In genomic region chr10:24953350-24954074, GRCh38 we compare ENCODE assay signal across 8 cellular contexts. TPM values are rescaled to one million over a fixed set of nuclear protein-coding genes. Genes with fewer than 3 reads are reported as not detected.
DNase-seq lines count a peak whose midpoint lies in the region; ATAC-seq and TF ChIP-seq lines count a peak whose summit lies in the region.

No MANE protein-coding gene starts in this region.

- H3K36me3 Mint-ChIP-seq in WTC11 = no peaks in the 10 kb centered on the region

- no peaks in the 10 kb centered on the region for H3K9me3 Mint-ChIP-seq in WTC11

- peak overlapping the region; percentile 84 for H3K27ac Mint-ChIP-seq in WTC11

- no peak for TF ChIP-seq EP300 in sigmoid colon (IDR thresholded peaks at IDR 0.05)

- TF ChIP-seq CTCF in WTC11 (IDR thresholded peaks at IDR 0.05) (no peak), foreskin keratinocyte (conservative IDR thresholded peaks at IDR 0.05) (no peak), sigmoid colon (IDR thresholded peaks at IDR 0.05) (no peak)

- peak overlapping the region; percentile 50 to 78 (median 73) for H3K4me3 ChIP-seq in sigmoid colon

- WGBS in sigmoid colon, 2 donors = 59 to 75% methylated on average over 17 of the region's 17 CpGs

- H3K4me3 Mint-ChIP-seq in WTC11 = peak overlapping the region; percentile 75

- DNase-seq in GM03348 (ENCODE audit: low spot score) (peak; percentile 63), WTC11 (ENCODE audit: low spot score) (no peak), foreskin keratinocyte (peak in 1 of 2 donors; percentile 64), sigmoid colon (no peak), NCI-H345 treated with DMSO at 0.1 percent for 48 hours (lab: John Stamatoyannopoulos, UW; ENCODE audit: unreplicated experiment) (no peak)
- no peak for DNase-seq in stimulated activated CD4-positive, alpha-beta T cell treated with anti-CD3 and anti-CD28 coated beads, Interleukin-12 subunit alpha, Interleukin-12 subunit beta, amount 100 ng/mL, for 4 hours

- H3K9me3 ChIP-seq in sigmoid colon = no peaks in the 10 kb centered on the region

- POLR2A ChIA-PET in WTC11 (lab: Charles Lee) = interaction anchor here (0.6 to 1.0 kb wide), 6 partner anchors 63 to 727 kb away, joined by 3 to 10 read pairs (median 5); partner anchors contain the start of genes ENKUR and THNSL1

- H3K27ac ChIP-seq in foreskin keratinocyte (peak overlapping the region; percentile 77), sigmoid colon (peak overlapping the region; percentile 74 to 87 (median 82))

- H3K4me1 Mint-ChIP-seq in WTC11 = peaks cover 38% of the 10 kb centered on the region

- H3K27me3 Mint-ChIP-seq in WTC11 (ENCODE audit: low read depth) = no peaks in the 10 kb centered on the region

- H3K36me3 ChIP-seq in sigmoid colon = no peaks in the 10 kb centered on the region

- ATAC-seq in WTC11 (no peak), foreskin keratinocyte (peak; percentile 31), HG03565 (IDR thresholded peaks at IDR 0.05; ENCODE audit: unreplicated experiment) (no peak), GM18517 (IDR thresholded peaks at IDR 0.05; ENCODE audit: unreplicated experiment) (no peak)

- CTCF ChIA-PET in WTC11 (lab: Charles Lee) = interaction anchor here (0.6 to 1.2 kb wide), 2 partner anchors 16 to 160 kb away, joined by 3 to 7 read pairs; no protein-coding TSS in a partner anchor

- peaks cover 11% of the 10 kb centered on the region for H3K4me1 ChIP-seq in foreskin keratinocyte
- H3K4me1 ChIP-seq in sigmoid colon = peaks cover 0 to 36% (median 28%) of the 10 kb centered on the region in 4 donors

- no peak for TF ChIP-seq POLR2A in sigmoid colon (IDR thresholded peaks at IDR 0.05)

- no peaks in the 10 kb centered on the region for H3K27me3 ChIP-seq in foreskin keratinocyte
- H3K27me3 ChIP-seq in sigmoid colon = no peaks in the 10 kb centered on the region

- intact Hi-C loops in sigmoid colon (cut with DNase I) = loop anchor here (5.0 to 10.0 kb wide), 3 partner anchors 64 to 309 kb away; partner anchors contain the start of genes ARHGAP21, ENKUR and THNSL1

TF ChIP-seq in WTC11, 78 proteins besides CTCF, POLR2A, EP300 and RAD21:
- TF ChIP-seq NFE2L1 (CRISPR knock-in tag; IDR thresholded peaks at IDR 0.05) (0 out of 2 replicates have a peak, but pooled peaks have one; percentile 7), FOXK1 (CRISPR knock-in tag; IDR thresholded peaks at IDR 0.05) (no peak), CREM (CRISPR knock-in tag; IDR thresholded peaks at IDR 0.05) (no peak), PRDM15 (CRISPR knock-in tag; IDR thresholded peaks at IDR 0.05) (no peak), MLX (CRISPR knock-in tag; IDR thresholded peaks at IDR 0.05) (no peak)

RNA-seq across cellular contexts. Expression of gene PRTFDC1, which starts 1.1 kb away (rescaled TPM):
- total RNA-seq in WTC11 (2021) = 4.8 to 6.4 TPM (median 6.1 TPM) in 3 replicates
- total RNA-seq in foreskin keratinocyte = 8.5 and 8.7 TPM in 2 replicates
- 6.4 and 7.0 TPM in 2 replicates for polyA plus RNA-seq in foreskin keratinocyte
- 10 to 100 TPM in 3 of 4 donors, 1 to 10 TPM in 1; 7.7 to 17.2 (median 12.3) TPM for total RNA-seq in sigmoid colon
- polyA plus RNA-seq in sigmoid colon = 1 to 10 TPM; 6.0 to 9.6 (median 6.6) TPM
